Comparison of ENCODE assay signal across 8 cellular contexts in genomic region chr5:100889165-100889564, GRCh38. TPM values are rescaled to one million over a fixed set of nuclear protein-coding genes. Genes with fewer than 3 reads are reported as not detected.
DNase-seq lines count a peak whose midpoint lies in the region; ATAC-seq and TF ChIP-seq lines count a peak whose summit lies in the region.

No MANE protein-coding gene starts in this region.

- H3K36me3 Mint-ChIP-seq in activated CD4-positive, alpha-beta T cell treated with anti-CD3 and anti-CD28 coated beads for 36 hours (ENCODE audit: low read depth): peaks cover 36% of the 10 kb centered on the region

- POLR2A ChIA-PET in activated CD4-positive, alpha-beta T cell treated with anti-CD3 and anti-CD28 coated beads for 36 hours (lab: Charles Lee): no interaction called here

- no peaks in the 10 kb centered on the region for H3K27me3 Mint-ChIP-seq in activated CD4-positive, alpha-beta T cell treated with anti-CD3 and anti-CD28 coated beads for 36 hours

- WGBS in spleen, 5 donors: 6 to 11% (median 7%) methylated on average over 4 of the region's 4 CpGs

- no peak for TF ChIP-seq CTCF in spleen (IDR thresholded peaks at IDR 0.05 in 8 of 11, conservative IDR thresholded peaks at IDR 0.05 in 3 of 11)

- peak overlapping the region; percentile 64 to 84 (median 76) for H3K27ac ChIP-seq in spleen

- peak overlapping the region; percentile 36 for H3K4me3 Mint-ChIP-seq in activated CD4-positive, alpha-beta T cell treated with anti-CD3 and anti-CD28 coated beads for 36 hours

- peak; percentile 57 for ATAC-seq in activated CD4-positive, alpha-beta T cell treated with anti-CD3 and anti-CD28 coated beads for 36 hours
- peak; percentile 54 for ATAC-seq in HG02885 (IDR thresholded peaks at IDR 0.05; ENCODE audit: poor library complexity, unreplicated experiment)

- no peaks in the 10 kb centered on the region for H3K9me3 Mint-ChIP-seq in activated CD4-positive, alpha-beta T cell treated with anti-CD3 and anti-CD28 coated beads for 36 hours (ENCODE audit: low read depth)

- CTCF ChIA-PET in activated CD4-positive, alpha-beta T cell treated with anti-CD3 and anti-CD28 coated beads for 36 hours (lab: Charles Lee): no interaction called here

- intact Hi-C loops in activated CD4-positive, alpha-beta T cell treated with anti-CD3 and anti-CD28 coated beads for 36 hours (cut with DNase I, micrococcal nuclease): no loop called here
- intact Hi-C loops in spleen (cut with DNase I; ENCODE audit: low total_unique reads): no loop called here

- peaks cover 0 to 31% (median 6%) of the 10 kb centered on the region in 6 donors for H3K36me3 ChIP-seq in spleen

- no peak for DNase-seq in activated CD4-positive, alpha-beta T cell treated with anti-CD3 and anti-CD28 coated beads for 36 hours
- no peak for DNase-seq in activated CD4-positive, alpha-beta T cell treated with anti-CD3 and anti-CD28 coated beads, Interleukin-2, amount 50 U/mL, for 4 hours
- DNase-seq in RPMI8226 (peak; percentile 65), spleen (no peak), NCI-H226 (no peak), superior temporal gyrus (ENCODE audit: extremely low spot score) (no peak), medulla oblongata (ENCODE audit: extremely low spot score) (no peak)

- TF ChIP-seq POLR2A in spleen (IDR thresholded peaks at IDR 0.05): no peak

- H3K27ac Mint-ChIP-seq in activated CD4-positive, alpha-beta T cell treated with anti-CD3 and anti-CD28 coated beads for 36 hours: peak overlapping the region; percentile 72

- H3K4me3 ChIP-seq in spleen: peak overlapping the region in 4 of 8 donors; percentile 0 to 47 (median 27)

- peaks cover 0 to 92% (median 51%) of the 10 kb centered on the region in 6 donors for H3K4me1 ChIP-seq in spleen

- H3K27me3 ChIP-seq in spleen (replicated peaks in 1 of 7): no peaks in the 10 kb centered on the region

- H3K4me1 Mint-ChIP-seq in activated CD4-positive, alpha-beta T cell treated with anti-CD3 and anti-CD28 coated beads for 36 hours: peaks cover 64% of the 10 kb centered on the region

- no peaks in the 10 kb centered on the region for H3K9me3 ChIP-seq in spleen

RNA-seq across cellular contexts. Expression of gene ST8SIA4, which starts 13.9 kb away (rescaled TPM):
- 10 to 100 TPM; 31.7 to 32.0 TPM for total RNA-seq in activated CD4-positive, alpha-beta T cell treated with anti-CD3 and anti-CD28 coated beads for 36 hours
- total RNA-seq in spleen: 10 to 100 TPM; 37.0 to 56.1 (median 48.2) TPM
- polyA plus RNA-seq in spleen: 1 to 10 TPM; 6.5 to 8.3 (median 6.9) TPM
